1 cellular context compared by ENCODE assay signal in genomic region chr6:49636368-49637332, GRCh38.
TF ChIP-seq lines count a peak whose summit lies in the region.

RHAG (minus strand) TSS chr6:49636839; CDS start chr6:49636812, 27 bp downstream.

TF ChIP-seq in H1, 55 proteins besides CTCF, POLR2A, EP300 and RAD21:
- TF ChIP-seq RFX5 (IDR thresholded peaks at IDR 0.05; ENCODE audit: borderline replicate concordance, low read depth, low read length): no peak
- no peak for TF ChIP-seq BCL11A (IDR thresholded peaks at IDR 0.05; ENCODE audit: low read depth in 2 of 2, low read length in 2 of 2)
- no peak for TF ChIP-seq JUN (IDR thresholded peaks at IDR 0.05; ENCODE audit: low read depth, low read length)
- TF ChIP-seq CEBPB (IDR thresholded peaks at IDR 0.05; ENCODE audit: low read depth, low read length): no peak
- no peak for TF ChIP-seq SIN3A (conservative IDR thresholded peaks at IDR 0.05 in 1 of 2, IDR thresholded peaks at IDR 0.05 in 1 of 2; ENCODE audit: low read depth in 1 of 2, low read length in 2 of 2)
